1 cellular context compared by ENCODE assay signal in genomic region chr5:91302958-91303357, GRCh38.
TF ChIP-seq lines count a peak whose summit lies in the region.

No MANE protein-coding gene starts in this region.

TF ChIP-seq in K562, 482 proteins besides CTCF, POLR2A, EP300 and RAD21 (continued from another document):
- TF ChIP-seq GTF3C2 (IDR thresholded peaks at IDR 0.05; ENCODE audit: borderline replicate concordance, extremely low read depth, insufficient read length), result no peak
- no peak for TF ChIP-seq CTBP1 (IDR thresholded peaks at IDR 0.05; ENCODE audit: borderline replicate concordance)
- no peak for TF ChIP-seq ZNF785 (CRISPR knock-in tag; IDR thresholded peaks at IDR 0.05)
- TF ChIP-seq NUFIP1 (IDR thresholded peaks at IDR 0.05; ENCODE audit: partially characterized antibody), result no peak
- no peak for TF ChIP-seq RFX5 (IDR thresholded peaks at IDR 0.05; ENCODE audit: low read depth, low read length)
- TF ChIP-seq PATZ1 (CRISPR knock-in tag; IDR thresholded peaks at IDR 0.05; ENCODE audit: borderline replicate concordance), result no peak
- TF ChIP-seq ZNF24 (IDR thresholded peaks at IDR 0.05), result no peak
- TF ChIP-seq PHB (CRISPR knock-in tag; IDR thresholded peaks at IDR 0.05), result no peak
- no peak for TF ChIP-seq ZNF449 (CRISPR knock-in tag; IDR thresholded peaks at IDR 0.05)
- TF ChIP-seq ZNF239 (CRISPR knock-in tag; IDR thresholded peaks at IDR 0.05), result no peak
- no peak for TF ChIP-seq TFAM (CRISPR knock-in tag; conservative IDR thresholded peaks at IDR 0.05)
TF ChIP-seq in K562: peak in this region for 0.
